ENCODE assay signal across 22 cellular contexts in genomic region chr4:139152249-139152648, GRCh38. TPM values are rescaled to one million over a fixed set of nuclear protein-coding genes. Genes with fewer than 3 reads are reported as not detected.
DNase-seq lines count a peak whose midpoint lies in the region; ATAC-seq, FAIRE-seq and TF ChIP-seq lines count a peak whose summit lies in the region.
"Had no signal": no experiment of that assay in that cellular context is flagged by ENCODE, and none has a peak within 500 bp of the region (broad histone marks: within the 10 kb centered on the region; RNA-seq: fewer than 3 reads in every experiment).

No MANE protein-coding gene starts in this region.

- FAIRE-seq in GM12891 (lab: Jason Lieb, UNC): peak; percentile 9
- FAIRE-seq: GM12878, GM18507, HTR-8/SVneo had no signal

- CTCF ChIA-PET in HEK293T (lab: Yijun Ruan, JAX): no interaction called here
- CTCF ChIA-PET in naive thymus-derived CD4-positive, alpha-beta T cell (lab: Charles Lee): no interaction called here

- H3K4me1 ChIP-seq in naive thymus-derived CD4-positive, alpha-beta T cell (ENCODE audit: control insufficient read depth in 2 of 2, insufficient read depth in 2 of 2, low read length in 2 of 2): no peaks in the 10 kb centered on the region
- H3K4me1 ChIP-seq in aorta (ENCODE audit: control insufficient read depth in 1 of 2, insufficient read depth in 2 of 2, low read length in 2 of 2): no peaks in the 10 kb centered on the region

- no peaks in the 10 kb centered on the region for H3K27me3 ChIP-seq in naive thymus-derived CD4-positive, alpha-beta T cell (ENCODE audit: control insufficient read depth in 2 of 2, insufficient read depth in 2 of 2, low read length in 2 of 2)
- no peaks in the 10 kb centered on the region for H3K27me3 ChIP-seq in aorta (ENCODE audit: control insufficient read depth in 1 of 2, insufficient read depth in 2 of 2, low read length in 1 of 2)
- H3K27me3 ChIP-seq: BLaER1 treated with 17β-estradiol and CSF1 and Interleukin-3, amounts not matched to agents 10 nM and 100 nM had no signal

- H3K27me3 Mint-ChIP-seq in naive thymus-derived CD4-positive, alpha-beta T cell: peaks cover 0 to 7% (median 0%) of the 10 kb centered on the region in 5 donors
- H3K27me3 Mint-ChIP-seq: B cell had no signal

- peaks cover 0 to under 1% (median 0%) of the 10 kb centered on the region in 11 donors for H3K9me3 Mint-ChIP-seq in naive thymus-derived CD4-positive, alpha-beta T cell
- H3K9me3 Mint-ChIP-seq: CD8-positive, alpha-beta T cell; H9 had no signal

- no peaks in the 10 kb centered on the region for H3K9me3 ChIP-seq in naive thymus-derived CD4-positive, alpha-beta T cell (ENCODE audit: control insufficient read depth in 2 of 3, low read length in 3 of 3)
- no peaks in the 10 kb centered on the region for H3K9me3 ChIP-seq in aorta (ENCODE audit: control insufficient read depth, low read length)

- no peak for ATAC-seq in naive thymus-derived CD4-positive, alpha-beta T cell
- no peak for ATAC-seq in aorta (ENCODE audit: low FRiP score)
- ATAC-seq: CD8-positive, alpha-beta T cell; GM12878 had no signal

- intact Hi-C loops in naive thymus-derived CD4-positive, alpha-beta T cell (cut with micrococcal nuclease): no loop called here
- intact Hi-C loops in aorta (cut with DNase I): no loop called here

- no peak for TF ChIP-seq POLR2A in GM12891 (IDR thresholded peaks at IDR 0.05; ENCODE audit: low read depth, low read length)

- H3K4me1 Mint-ChIP-seq in naive thymus-derived CD4-positive, alpha-beta T cell: peaks cover 4 to 12% (median 8%) of the 10 kb centered on the region in 7 donors

- POLR2A ChIA-PET in HEK293T (lab: Yijun Ruan, JAX): no interaction called here
- POLR2A ChIA-PET in naive thymus-derived CD4-positive, alpha-beta T cell (lab: Charles Lee): no interaction called here

- H3K36me3 Mint-ChIP-seq in naive thymus-derived CD4-positive, alpha-beta T cell: peaks cover 0 to 5% (median under 1%) of the 10 kb centered on the region in 5 donors
- H3K36me3 Mint-ChIP-seq: CD8-positive, alpha-beta T cell had no signal

- H3K27ac ChIP-seq in naive thymus-derived CD4-positive, alpha-beta T cell (ENCODE audit: low read depth, low read length): no peak overlapping the region
- no peak overlapping the region for H3K27ac ChIP-seq in aorta (ENCODE audit: low read depth in 1 of 2, low read length in 2 of 2)
- H3K27ac ChIP-seq: BLaER1 treated with 17β-estradiol and CSF1 and Interleukin-3, amounts not matched to agents 10 nM and 100 nM had no signal

- H3K4me3 ChIP-seq in naive thymus-derived CD4-positive, alpha-beta T cell (ENCODE audit: low read length): no peak overlapping the region
- H3K4me3 ChIP-seq in aorta (ENCODE audit: low read length in 2 of 2): no peak overlapping the region
- H3K4me3 ChIP-seq: BLaER1 treated with 17β-estradiol and CSF1 and Interleukin-3, amounts not matched to agents 10 nM and 100 nM; GM12878 had no signal

- 91 to 93% methylated on average over 2 of the region's 2 CpGs for WGBS in aorta, 2 donors

- no peak overlapping the region for H3K4me3 Mint-ChIP-seq in naive thymus-derived CD4-positive, alpha-beta T cell
- H3K4me3 Mint-ChIP-seq: B cell; CD8-positive, alpha-beta T cell; H9 had no signal

- no peaks in the 10 kb centered on the region for H3K36me3 ChIP-seq in naive thymus-derived CD4-positive, alpha-beta T cell (ENCODE audit: control insufficient read depth in 2 of 3, insufficient read depth in 3 of 3, low read length in 3 of 3)
- no peaks in the 10 kb centered on the region for H3K36me3 ChIP-seq in aorta (ENCODE audit: control insufficient read depth in 1 of 2, insufficient read depth in 2 of 2, low read length in 1 of 2)

- H3K27ac Mint-ChIP-seq in naive thymus-derived CD4-positive, alpha-beta T cell: no peak overlapping the region
- H3K27ac Mint-ChIP-seq: B cell; CD8-positive, alpha-beta T cell had no signal

- DNase-seq in GM12891 (ENCODE audit: insufficient read length, low spot score) (no peak), HEK293T (ENCODE audit: extremely low spot score) (no peak), NCI-H526 (lab: John Stamatoyannopoulos, UW) (peak; percentile 1 to 37), dedifferentiated amniotic fluid mesenchymal stem cell (ENCODE audit: extremely low spot score) (peak; percentile 8), DMS53 (lab: John Stamatoyannopoulos, UW) (no peak), aorta (no peak), OCI-M2 (lab: John Stamatoyannopoulos, UW; ENCODE audit: unreplicated experiment) (no peak)
- DNase-seq in naive thymus-derived CD4-positive, alpha-beta T cell: no peak
- DNase-seq: 8988T; Calu3; CD8-positive, alpha-beta T cell; DND-41; EL; GOT3; H9; Karpas-422; KBM-7 had no signal

TF ChIP-seq in GM12891, 5 proteins besides CTCF, POLR2A, EP300 and RAD21:
- TF ChIP-seq POLR2AphosphoS5 (IDR thresholded peaks at IDR 0.05; ENCODE audit: low read depth, low read length) (no peak), POU2F2 (IDR thresholded peaks at IDR 0.05; ENCODE audit: low read depth, low read length) (no peak), TAF1 (IDR thresholded peaks at IDR 0.05; ENCODE audit: low read depth, low read length) (no peak), SPI1 (IDR thresholded peaks at IDR 0.05; ENCODE audit: low read depth, low read length) (no peak), PAX5 (IDR thresholded peaks at IDR 0.05; ENCODE audit: insufficient read depth, low read length, severe bottlenecking) (no peak)

TF ChIP-seq in HEK293T, 16 proteins besides CTCF, POLR2A, EP300 and RAD21:
- no peak for TF ChIP-seq TARDBP (IDR thresholded peaks at IDR 0.05)
- peak; percentile 43; the same call in 1 of the 2 replicates for TF ChIP-seq ZNF384 (IDR thresholded peaks at IDR 0.05)

RNA-seq across cellular contexts. Expression of gene ELF2, which starts 24.8 kb away (rescaled TPM):
- polyA plus RNA-seq in GM12891 (2012; ENCODE audit: low read depth, missing spikeins): 15.5 TPM
- 10 to 100 TPM; 40.1 to 88.2 (median 76.2) TPM for total RNA-seq in naive thymus-derived CD4-positive, alpha-beta T cell
- 10 to 100 TPM; 30.6 to 36.5 TPM for polyA plus RNA-seq in naive thymus-derived CD4-positive, alpha-beta T cell
- 100 to 1,000 TPM in 1 of 2 donors, 10 to 100 TPM in 1; 83.9 to 102 TPM for total RNA-seq in aorta
- polyA plus RNA-seq in aorta: 10 to 100 TPM; 12.3 to 32.8 TPM

Comparison
In these comparisons a context has a peak if more than half of its experiments do, and no peak if none do; other contexts are left out.
1. DNase-seq: peak in NCI-H526 (2 of 2) and dedifferentiated amniotic fluid mesenchymal stem cell (single experiment); none in GM12891 (single experiment), HEK293T (single experiment), DMS53 (single experiment), naive thymus-derived CD4-positive, alpha-beta T cell (0 of 9), aorta (0 of 2) and OCI-M2 (single experiment).